In genomic region chr4:43496602-43497001, GRCh38 we compare ENCODE assay signal across 21 cellular contexts.
"Had no signal": no experiment of that assay in that cellular context is flagged by ENCODE, and none has a peak within 500 bp of the region (broad histone marks: within the 10 kb centered on the region; RNA-seq: fewer than 3 reads in every experiment).

No MANE protein-coding gene starts in this region.

- H3K27ac ChIP-seq: body of pancreas, epithelial cell of prostate, left lung, stomach, vagina had no signal

- H3K4me1 ChIP-seq: body of pancreas, left lung, stomach, vagina had no signal

- H3K27ac Mint-ChIP-seq: activated CD4-positive, alpha-beta T cell treated with anti-CD3 and anti-CD28 coated beads, Interleukin-2, amount 10 ng/mL, durations not matched to agents 24 days and 14 days; activated CD8-positive, alpha-beta T cell treated with anti-CD3 and anti-CD28 coated beads for 36 hours; activated naive CD8-positive, alpha-beta T cell treated with anti-CD3 and anti-CD28 coated beads, Interleukin-2, amount 10 ng/mL, durations not matched to agents 7 days and 5 days; activated T-helper 17 cell treated with anti-CD3 and anti-CD28 coated beads, Interleukin-2, amount 50 U/mL, for 72 hours; effector memory CD8-positive, alpha-beta T cell; memory B cell had no signal

- ATAC-seq: activated CD8-positive, alpha-beta T cell treated with anti-CD3 and anti-CD28 coated beads for 36 hours; activated T-helper 17 cell treated with anti-CD3 and anti-CD28 coated beads, Interleukin-2, amount 50 U/mL, for 72 hours; body of pancreas; effector memory CD8-positive, alpha-beta T cell had no signal

- H3K4me3 Mint-ChIP-seq: activated CD4-positive, alpha-beta T cell treated with anti-CD3 and anti-CD28 coated beads, Interleukin-2, amount 10 ng/mL, durations not matched to agents 24 days and 14 days; activated CD8-positive, alpha-beta T cell treated with anti-CD3 and anti-CD28 coated beads for 36 hours; activated naive CD8-positive, alpha-beta T cell treated with anti-CD3 and anti-CD28 coated beads, Interleukin-2, amount 10 ng/mL, durations not matched to agents 7 days and 5 days; activated T-helper 17 cell treated with anti-CD3 and anti-CD28 coated beads, Interleukin-2, amount 50 U/mL, for 72 hours; effector memory CD8-positive, alpha-beta T cell; memory B cell had no signal

- H3K9me3 ChIP-seq: body of pancreas, left lung, stomach, vagina had no signal

- H3K9me3 Mint-ChIP-seq: activated CD4-positive, alpha-beta T cell treated with anti-CD3 and anti-CD28 coated beads, Interleukin-2, amount 10 ng/mL, durations not matched to agents 24 days and 14 days; activated naive CD8-positive, alpha-beta T cell treated with anti-CD3 and anti-CD28 coated beads, Interleukin-2, amount 10 ng/mL, durations not matched to agents 7 days and 5 days had no signal

- H3K27me3 Mint-ChIP-seq: activated CD4-positive, alpha-beta T cell treated with anti-CD3 and anti-CD28 coated beads, Interleukin-2, amount 10 ng/mL, durations not matched to agents 24 days and 14 days; activated CD8-positive, alpha-beta T cell treated with anti-CD3 and anti-CD28 coated beads for 36 hours; activated naive CD8-positive, alpha-beta T cell treated with anti-CD3 and anti-CD28 coated beads, Interleukin-2, amount 10 ng/mL, durations not matched to agents 7 days and 5 days; activated T-helper 17 cell treated with anti-CD3 and anti-CD28 coated beads, Interleukin-2, amount 50 U/mL, for 72 hours; effector memory CD8-positive, alpha-beta T cell; memory B cell had no signal

- DNase-seq: activated CD4-positive, alpha-beta T cell treated with anti-CD3 and anti-CD28 coated beads, Interleukin-2, amount 10 ng/mL, durations not matched to agents 24 days and 14 days; activated CD8-positive, alpha-beta T cell treated with anti-CD3 and anti-CD28 coated beads for 36 hours; activated naive CD4-positive, alpha-beta T cell treated with Interleukin-2 at 50 U/mL for 16 hours; activated naive CD8-positive, alpha-beta T cell treated with anti-CD3 and anti-CD28 coated beads, Interleukin-2, amount 10 ng/mL, durations not matched to agents 7 days and 5 days; activated T-cell treated with anti-CD3 and anti-CD28 coated beads, Interleukin-2, amount 50 U/mL, for 1 hour; body of pancreas; dermis blood vessel endothelial cell; effector memory CD8-positive, alpha-beta T cell; foreskin melanocyte; glutamatergic neuron; hypothalamus; kidney; left lung; stimulated activated CD4-positive, alpha-beta T cell treated with anti-CD3 and anti-CD28 coated beads, Interleukin-15, amount 100 ng/mL, for 24 hours; stimulated activated CD4-positive, alpha-beta T cell treated with anti-CD3 and anti-CD28 coated beads, Interleukin-2, amount 100 ng/mL, for 48 hours; stomach; trophoblast cell had no signal

- FAIRE-seq: kidney had no signal

- H3K4me3 ChIP-seq: body of pancreas, left lung, stomach, vagina had no signal

- H3K4me1 Mint-ChIP-seq: activated CD4-positive, alpha-beta T cell treated with anti-CD3 and anti-CD28 coated beads, Interleukin-2, amount 10 ng/mL, durations not matched to agents 24 days and 14 days; activated naive CD8-positive, alpha-beta T cell treated with anti-CD3 and anti-CD28 coated beads, Interleukin-2, amount 10 ng/mL, durations not matched to agents 7 days and 5 days; activated T-helper 17 cell treated with anti-CD3 and anti-CD28 coated beads, Interleukin-2, amount 50 U/mL, for 72 hours; memory B cell had no signal

- H3K27me3 ChIP-seq: body of pancreas, left lung, stomach, vagina had no signal

- H3K36me3 ChIP-seq: left lung, stomach, vagina had no signal
